17 cellular contexts compared by ENCODE assay signal in genomic region chr20:62409086-62409853, GRCh38. TPM values are rescaled to one million over a fixed set of nuclear protein-coding genes. Genes with fewer than 3 reads are reported as not detected.
DNase-seq lines count a peak whose midpoint lies in the region; ATAC-seq, FAIRE-seq and TF ChIP-seq lines count a peak whose summit lies in the region.
"Had no signal": no experiment of that assay in that cellular context is flagged by ENCODE, and none has a peak within 500 bp of the region (broad histone marks: within the 10 kb centered on the region; RNA-seq: fewer than 3 reads in every experiment).

No MANE protein-coding gene starts in this region.

- DNase-seq in T-helper 2 cell treated with Interferon-gamma antibody and Interleukin-4, amounts not matched to agents 5 μg/mL and 100 μg/mL, for 36 hours (ENCODE audit: low spot score): no peak
- DNase-seq in T-helper 2 cell (no peak), H1 (ENCODE audit: low read depth in 1 of 2, low spot score in 2 of 2) (no peak), GM23248 (no peak), T-helper 1 cell (no peak)
- DNase-seq: NCI-H446 treated with DMSO at 0.1 percent for 48 hours had no signal

- H3K18ac ChIP-seq in H1 (ENCODE audit: extremely low read depth, low read length): no peak overlapping the region

- no peak overlapping the region for H2BK120ac ChIP-seq in H1 (replicated peaks; ENCODE audit: low read depth, low read length)

- H2BK5ac ChIP-seq in H1 (ENCODE audit: low read depth, low read length): no peak overlapping the region

- H3K27me3 ChIP-seq in OCI-LY3 (ENCODE audit: low read depth, low read length) (no peaks in the 10 kb centered on the region), H1 (replicated peaks in 1 of 4; ENCODE audit: control insufficient read depth in 3 of 4, extremely low read depth in 1 of 4, insufficient read depth in 3 of 4, low read length in 3 of 4) (peaks cover 0 to 8% (median 1%) of the 10 kb centered on the region in 4 experiments; a peak in 2 of 7 replicates), stomach smooth muscle (ENCODE audit: control insufficient read depth in 1 of 2, insufficient read depth in 2 of 2, low read length in 2 of 2) (no peaks in the 10 kb centered on the region), GM23248 (replicated peaks; ENCODE audit: insufficient read depth) (no peaks in the 10 kb centered on the region)
- H3K27me3 ChIP-seq: body of pancreas, gastroesophageal sphincter had no signal

- no peaks in the 10 kb centered on the region for H3K27me3 Mint-ChIP-seq in T-helper 2 cell treated with Interferon-gamma antibody and Interleukin-4, amounts not matched to agents 5 μg/mL and 100 μg/mL, for 36 hours (ENCODE audit: low read depth)

- H4K5ac ChIP-seq in H1 (ENCODE audit: insufficient read length, low read depth, low read length): no peak overlapping the region

- no peak overlapping the region for H4K8ac ChIP-seq in H1 (ENCODE audit: extremely low read depth, insufficient read depth, low read length)

- no peaks in the 10 kb centered on the region for H3F3A ChIP-seq in GM23248 (ENCODE audit: insufficient read depth)

- H3K9ac ChIP-seq in OCI-LY3 (ENCODE audit: low read length) (0 out of 2 replicates have a peak overlapping the region, but pooled peaks have one; percentile 22), H1 (replicated peaks in 1 of 4; ENCODE audit: extremely low read depth in 1 of 4, low read depth in 3 of 4, low read length in 3 of 4) (no peak overlapping the region), stomach smooth muscle (ENCODE audit: low read length in 2 of 2) (no peak overlapping the region), GM23248 (no peak overlapping the region)

- TF ChIP-seq POLR2A in H1 (IDR thresholded peaks at IDR 0.05; ENCODE audit: control extremely low read depth in 1 of 2, low read depth in 2 of 2, low read length in 2 of 2): no peak

- H3K27ac ChIP-seq in OCI-LY3 (ENCODE audit: low read length): no peak overlapping the region
- no peak overlapping the region for H3K27ac ChIP-seq in H1 (ENCODE audit: low read depth, low read length)
- H3K27ac ChIP-seq in stomach smooth muscle (ENCODE audit: low read length): peak overlapping the region; percentile 41
- H3K27ac ChIP-seq in GM23248: no peak overlapping the region

- H3K9me3 ChIP-seq in OCI-LY3 (ENCODE audit: insufficient read depth, low read length): no peaks in the 10 kb centered on the region
- H3K9me3 ChIP-seq in H1 (ENCODE audit: insufficient read depth in 2 of 2, low read depth in 1 of 2, low read length in 1 of 2): no peaks in the 10 kb centered on the region
- no peaks in the 10 kb centered on the region for H3K9me3 ChIP-seq in stomach smooth muscle (ENCODE audit: control insufficient read depth in 2 of 2, low read length in 2 of 2)
- H3K9me3 ChIP-seq in GM23248 (ENCODE audit: low read depth): no peaks in the 10 kb centered on the region
- H3K9me3 ChIP-seq: body of pancreas, gastroesophageal sphincter, tibial nerve had no signal

- H3K4me1 ChIP-seq in OCI-LY3 (ENCODE audit: low read length) (peaks cover 34% of the 10 kb centered on the region), H1 (replicated peaks in 1 of 4; ENCODE audit: control insufficient read depth in 3 of 4, insufficient read depth in 4 of 4, low read length in 3 of 4) (peaks cover 0 to 26% (median 8%) of the 10 kb centered on the region in 4 experiments; a peak in 6 of 7 replicates), stomach smooth muscle (ENCODE audit: control insufficient read depth, insufficient read depth, low read length) (peaks cover 41% of the 10 kb centered on the region), GM23248 (ENCODE audit: insufficient read depth) (no peaks in the 10 kb centered on the region)

- H3K4ac ChIP-seq in H1 (replicated peaks; ENCODE audit: insufficient read length, low read depth, low read length): no peak overlapping the region

- peak overlapping the region; percentile 24 for H3K4me3 Mint-ChIP-seq in T-helper 2 cell treated with Interferon-gamma antibody and Interleukin-4, amounts not matched to agents 5 μg/mL and 100 μg/mL, for 36 hours

- H2AK5ac ChIP-seq in H1 (ENCODE audit: low read depth, low read length): peak overlapping the region; percentile 31; the same call in 1 of the 2 replicates

- peaks cover 27% of the 10 kb centered on the region for H3K79me2 ChIP-seq in OCI-LY3 (ENCODE audit: low read length)
- no peaks in the 10 kb centered on the region; a peak in 1 of 4 replicates for H3K79me2 ChIP-seq in H1 (ENCODE audit: control insufficient read depth in 1 of 2, insufficient read depth in 2 of 2, low read length in 2 of 2)
- H3K79me2 ChIP-seq in GM23248 (ENCODE audit: insufficient read depth): no peaks in the 10 kb centered on the region

- peak overlapping the region; percentile 34 for H3K27ac Mint-ChIP-seq in T-helper 2 cell treated with Interferon-gamma antibody and Interleukin-4, amounts not matched to agents 5 μg/mL and 100 μg/mL, for 36 hours

- FAIRE-seq in H1 (lab: Jason Lieb, UNC): no peak
- FAIRE-seq: A204.1 had no signal

- no peak overlapping the region for H2BK20ac ChIP-seq in H1 (ENCODE audit: low read length)

- H3K9me3 Mint-ChIP-seq in T-helper 2 cell treated with Interferon-gamma antibody and Interleukin-4, amounts not matched to agents 5 μg/mL and 100 μg/mL, for 36 hours: no peaks in the 10 kb centered on the region
- H3K9me3 Mint-ChIP-seq: activated naive CD4-positive, alpha-beta T cell treated with anti-CD3 and anti-CD28 coated beads, Interleukin-2, amount 50 U/mL, for 72 hours had no signal

- no peak for TF ChIP-seq EP300 in H1 (IDR thresholded peaks at IDR 0.05; ENCODE audit: borderline replicate concordance in 1 of 2, low read depth in 2 of 2, low read length in 2 of 2)

- TF ChIP-seq CTCF in OCI-LY3 (IDR thresholded peaks at IDR 0.05; ENCODE audit: low read depth, low read length): no peak
- no peak for TF ChIP-seq CTCF in H1 (IDR thresholded peaks at IDR 0.05; ENCODE audit: control extremely low read depth in 1 of 3, insufficient read depth in 1 of 3, low read depth in 1 of 3, low read length in 3 of 3)

- 0 out of 2 replicates have a peak overlapping the region, but pooled peaks have one; percentile 18 for H2BK12ac ChIP-seq in H1 (ENCODE audit: low read depth, low read length)

- H3K23me2 ChIP-seq in H1 (ENCODE audit: low read depth, low read length): no peaks in the 10 kb centered on the region; the same call in 1 of the 2 replicates

- no peaks in the 10 kb centered on the region for H3K36me3 ChIP-seq in OCI-LY3 (replicated peaks; ENCODE audit: low read depth, low read length)
- H3K36me3 ChIP-seq in H1 (ENCODE audit: control insufficient read depth in 2 of 4, insufficient read depth in 4 of 4, low read length in 3 of 4): no peaks in the 10 kb centered on the region
- no peaks in the 10 kb centered on the region for H3K36me3 ChIP-seq in stomach smooth muscle (ENCODE audit: control insufficient read depth in 2 of 2, insufficient read depth in 2 of 2, low read length in 2 of 2)
- no peaks in the 10 kb centered on the region for H3K36me3 ChIP-seq in GM23248 (ENCODE audit: low read depth)
- H3K36me3 ChIP-seq: gastroesophageal sphincter, tibial nerve had no signal

- 91% methylated on average over 12 of the region's 12 CpGs; no CpG with 5 or more reads in 1 of the 2 experiments for WGBS in H1 (ENCODE audit: extremely low coverage in 1 of 2, insufficient coverage in 1 of 2, insufficient read length in 1 of 2, insufficient replicate concordance in 2 of 2, low coverage in 1 of 2, low lambda C conversion rate in 2 of 2, missing lambda C conversion rate in 1 of 2), 2 experiments
- 72 to 74% methylated on average over 12 of the region's 12 CpGs for WGBS in GM23248 (ENCODE audit: low coverage in 1 of 2, low lambda C conversion rate in 2 of 2, missing lambda C conversion rate in 2 of 2), 2 experiments

- H4K20me1 ChIP-seq in OCI-LY3 (ENCODE audit: insufficient read depth, low read length): peaks cover 9% of the 10 kb centered on the region; the same call in 1 of the 2 replicates
- H4K20me1 ChIP-seq in H1 (replicated peaks in 1 of 2; ENCODE audit: control insufficient read depth in 1 of 2, insufficient read depth in 2 of 2, low read length in 2 of 2): peaks cover 0 to 18% of the 10 kb centered on the region in 2 experiments
- no peaks in the 10 kb centered on the region for H4K20me1 ChIP-seq in GM23248 (ENCODE audit: insufficient read depth)

- TF ChIP-seq RAD21 in H1 (IDR thresholded peaks at IDR 0.05 in 1 of 2, conservative IDR thresholded peaks at IDR 0.05 in 1 of 2; ENCODE audit: low read depth in 2 of 2, low read length in 2 of 2): no peak

- no peak for ATAC-seq in GM21723 (IDR thresholded peaks at IDR 0.05; ENCODE audit: unreplicated experiment)
- ATAC-seq: gastroesophageal sphincter, left lobe of liver had no signal

- no peaks in the 10 kb centered on the region for H3K79me1 ChIP-seq in H1 (ENCODE audit: low read depth, low read length)

- H3K14ac ChIP-seq in H1 (ENCODE audit: insufficient read length): no peak overlapping the region

- no peak overlapping the region for H2AFZ ChIP-seq in OCI-LY3 (ENCODE audit: low read depth, low read length)
- H2AFZ ChIP-seq in H1 (ENCODE audit: low read length): no peak overlapping the region
- no peak overlapping the region for H2AFZ ChIP-seq in GM23248

- H3K36me3 Mint-ChIP-seq in T-helper 2 cell treated with Interferon-gamma antibody and Interleukin-4, amounts not matched to agents 5 μg/mL and 100 μg/mL, for 36 hours (ENCODE audit: low read depth): no peaks in the 10 kb centered on the region
- H3K36me3 Mint-ChIP-seq: activated naive CD4-positive, alpha-beta T cell treated with anti-CD3 and anti-CD28 coated beads, Interleukin-2, amount 50 U/mL, for 72 hours had no signal

- no peaks in the 10 kb centered on the region for H3K9me2 ChIP-seq in GM23248 (ENCODE audit: insufficient read depth)

- H3K4me2 ChIP-seq in OCI-LY3 (ENCODE audit: low read length) (peak overlapping the region; percentile 81), H1 (ENCODE audit: insufficient read depth in 1 of 2, low read depth in 2 of 2, low read length in 2 of 2) (no peak overlapping the region), GM23248 (ENCODE audit: unreplicated experiment) (no peak overlapping the region)

- peak overlapping the region; percentile 30 for H4K91ac ChIP-seq in H1 (replicated peaks; ENCODE audit: insufficient read length, low read length)

- CTCF ChIA-PET in H1 (lab: Charles Lee; ENCODE audit: partially characterized antibody): interaction anchor here (0.7 to 7.1 kb wide), 33 partner anchors 8 to 291 kb away, joined by 3 to 104 read pairs (median 4); partner anchors contain the start of gene RBBP8NL

- in situ Hi-C loops in GM23248 (cut with MboI): no loop called here

- H2BK15ac ChIP-seq in H1 (ENCODE audit: low read length): peak overlapping the region; percentile 53; the same call in 1 of the 2 replicates

- peak overlapping the region; percentile 66 for H3K4me3 ChIP-seq in OCI-LY3 (ENCODE audit: low read length)
- no peak overlapping the region for H3K4me3 ChIP-seq in H1 (ENCODE audit: extremely low read depth in 1 of 4, insufficient read depth in 2 of 4, low read depth in 3 of 4, low read length in 4 of 4)
- no peak overlapping the region for H3K4me3 ChIP-seq in stomach smooth muscle (ENCODE audit: low read length in 2 of 2)
- H3K4me3 ChIP-seq in GM23248: no peak overlapping the region
- H3K4me3 ChIP-seq: body of pancreas, gastroesophageal sphincter, tibial nerve had no signal

- POLR2A ChIA-PET in H1 (lab: Charles Lee; ENCODE audit: partially characterized antibody): interaction anchor here (1.0 to 4.0 kb wide), 9 partner anchors 11 to 225 kb away, joined by 3 to 25 read pairs (median 4); partner anchors contain the start of gene RBBP8NL

- H3K23ac ChIP-seq in H1 (ENCODE audit: insufficient read length): no peak overlapping the region

- peaks cover 20% of the 10 kb centered on the region for H3K4me1 Mint-ChIP-seq in T-helper 2 cell treated with Interferon-gamma antibody and Interleukin-4, amounts not matched to agents 5 μg/mL and 100 μg/mL, for 36 hours (ENCODE audit: low read depth)

- no peak overlapping the region for H3K56ac ChIP-seq in H1 (replicated peaks; ENCODE audit: insufficient read length, low read depth, low read length)

RNA-seq across cellular contexts. Expression of gene CABLES2, which starts 2.2 kb away (rescaled TPM):
- total RNA-seq in H1 (2021; fragmentation: NEBNext Ultra II Directional; extraction: Animal tissue kit (Norgen Biotek cat#: 25700)): 8.0 TPM in 2 replicates
- polyA plus RNA-seq in H1 (2011; rRNA removed) (8.8 and 10.5 TPM in 2 replicates), GM23248 (2016; fragmentation: Nextera tagmentation; extraction: Ambion mirVana) (0.66 and 0.82 TPM in 2 replicates)
- 6.5 TPM for polyA plus RNA-seq in H1 (2011; cell fraction: cytosol; rRNA removed)
- 9.7 TPM for polyA plus RNA-seq in H1 (2011; cell fraction: nucleus; rRNA removed)
- 8.2 to 10.9 TPM (median 9.6 TPM) in 4 replicates for polyA plus RNA-seq in H1 (2012, experiment 1 of 2)
- 7.4 TPM for polyA plus RNA-seq in H1 (2012, experiment 2 of 2)
- polyA plus RNA-seq in H1 (2013, experiment 1 of 2): 5.3 TPM
- polyA plus RNA-seq in H1 (2013, experiment 2 of 2): 5.6 TPM
- 5.2 and 5.7 TPM in 2 replicates for polyA minus RNA-seq in H1 (2011; rRNA and poly(A)+ RNA removed)
- 7.8 TPM for polyA minus RNA-seq in H1 (2011; cell fraction: cytosol; rRNA and poly(A)+ RNA removed)
- polyA minus RNA-seq in H1 (2011; cell fraction: nucleus; rRNA and poly(A)+ RNA removed): 4.3 TPM
- total RNA-seq in GM23248 (2014; rRNA removed; shearing (Covaris generic)): 3.0 and 7.3 TPM in 2 replicates

RNA-seq across cellular contexts. Expression of gene RBBP8NL, which starts 18.1 kb away (rescaled TPM):
- 0.43 and 0.59 TPM in 2 replicates for total RNA-seq in H1 (2021; fragmentation: NEBNext Ultra II Directional; extraction: Animal tissue kit (Norgen Biotek cat#: 25700))
- 0.48 and 0.88 TPM in 2 replicates for polyA plus RNA-seq in H1 (2011; rRNA removed)
- polyA plus RNA-seq in H1 (2011; cell fraction: cytosol; rRNA removed): 0.75 TPM
- polyA plus RNA-seq in H1 (2011; cell fraction: nucleus; rRNA removed): 1.4 TPM
- polyA plus RNA-seq in H1 (2012, experiment 1 of 2): 0.55 to 1.1 TPM (median 0.65 TPM) in 4 replicates
- 0.46 TPM for polyA plus RNA-seq in H1 (2012, experiment 2 of 2)
- 0.71 TPM for polyA plus RNA-seq in H1 (2013, experiment 1 of 2)
- polyA plus RNA-seq in H1 (2013, experiment 2 of 2): 0.63 TPM
- 0.09 and 0.20 TPM in 2 replicates for polyA minus RNA-seq in H1 (2011; rRNA and poly(A)+ RNA removed)
- 1.4 TPM for polyA minus RNA-seq in H1 (2011; cell fraction: cytosol; rRNA and poly(A)+ RNA removed)
- 1.9 TPM for polyA minus RNA-seq in H1 (2011; cell fraction: nucleus; rRNA and poly(A)+ RNA removed)
- not detected in 2 replicates for total RNA-seq in GM23248 (2014; rRNA removed; shearing (Covaris generic))
- polyA plus RNA-seq in GM23248 (2016; fragmentation: Nextera tagmentation; extraction: Ambion mirVana): not detected in 2 replicates
- total RNA-seq: activated naive CD4-positive, alpha-beta T cell treated with anti-CD3 and anti-CD28 coated beads, Interleukin-2, amount 50 U/mL, for 72 hours; dermis blood vessel endothelial cell; left lobe of liver; posterior vena cava; tibial nerve had no signal

RNA-seq across cellular contexts. Expression of gene RPS21, which starts 22.4 kb away (rescaled TPM):
- total RNA-seq in H1 (2021; fragmentation: NEBNext Ultra II Directional; extraction: Animal tissue kit (Norgen Biotek cat#: 25700)): 1,787 and 1,829 TPM in 2 replicates
- polyA plus RNA-seq in H1 (2011; rRNA removed): 7,219 and 8,331 TPM in 2 replicates
- polyA plus RNA-seq in H1 (2011; cell fraction: cytosol; rRNA removed): 7,720 TPM
- 4,705 TPM for polyA plus RNA-seq in H1 (2011; cell fraction: nucleus; rRNA removed)
- polyA plus RNA-seq in H1 (2012, experiment 1 of 2): 4,429 to 5,604 TPM (median 4,871 TPM) in 4 replicates
- 4,124 TPM for polyA plus RNA-seq in H1 (2012, experiment 2 of 2)
- polyA plus RNA-seq in H1 (2013, experiment 1 of 2): 4,907 TPM
- 4,204 TPM for polyA plus RNA-seq in H1 (2013, experiment 2 of 2)
- 654 and 663 TPM in 2 replicates for polyA minus RNA-seq in H1 (2011; rRNA and poly(A)+ RNA removed)
- polyA minus RNA-seq in H1 (2011; cell fraction: cytosol; rRNA and poly(A)+ RNA removed): 718 TPM
- 1,108 TPM for polyA minus RNA-seq in H1 (2011; cell fraction: nucleus; rRNA and poly(A)+ RNA removed)
- 1,039 and 1,622 TPM in 2 replicates for total RNA-seq in GM23248 (2014; rRNA removed; shearing (Covaris generic))
- polyA plus RNA-seq in GM23248 (2016; fragmentation: Nextera tagmentation; extraction: Ambion mirVana): 566 and 639 TPM in 2 replicates

RNA-seq across cellular contexts. Expression of gene LAMA5, which starts 42.2 kb away (rescaled TPM):
- total RNA-seq in H1 (2021; fragmentation: NEBNext Ultra II Directional; extraction: Animal tissue kit (Norgen Biotek cat#: 25700)): 210 and 225 TPM in 2 replicates
- polyA plus RNA-seq in H1 (2011; rRNA removed) (34.4 and 90.7 TPM in 2 replicates), GM23248 (2016; fragmentation: Nextera tagmentation; extraction: Ambion mirVana) (4.3 and 6.0 TPM in 2 replicates)
- polyA plus RNA-seq in H1 (2011; cell fraction: cytosol; rRNA removed): 57.6 TPM
- 648 TPM for polyA plus RNA-seq in H1 (2011; cell fraction: nucleus; rRNA removed)
- polyA plus RNA-seq in H1 (2012, experiment 1 of 2): 136 to 235 TPM (median 223 TPM) in 4 replicates
- polyA plus RNA-seq in H1 (2012, experiment 2 of 2): 130 TPM
- polyA plus RNA-seq in H1 (2013, experiment 1 of 2): 107 TPM
- polyA plus RNA-seq in H1 (2013, experiment 2 of 2): 82.4 TPM
- 24.2 and 31.4 TPM in 2 replicates for polyA minus RNA-seq in H1 (2011; rRNA and poly(A)+ RNA removed)
- 70.1 TPM for polyA minus RNA-seq in H1 (2011; cell fraction: cytosol; rRNA and poly(A)+ RNA removed)
- polyA minus RNA-seq in H1 (2011; cell fraction: nucleus; rRNA and poly(A)+ RNA removed): 212 TPM
- total RNA-seq in GM23248 (2014; rRNA removed; shearing (Covaris generic)): 4.5 and 13.9 TPM in 2 replicates
